In genomic region chr7:6953793-6954171, GRCh38 we compare ENCODE assay signal across 8 cellular contexts.
DNase-seq lines count a peak whose midpoint lies in the region; TF ChIP-seq lines count a peak whose summit lies in the region.
"Not testable (repeated sequence)": the region's sequence is repeated elsewhere in the genome, so short reads cannot be mapped to it uniquely, and the experiment has no call there.

No MANE protein-coding gene starts in this region.

- not testable (repeated sequence) for H3K36me3 ChIP-seq in esophagus (ENCODE audit: control insufficient read depth in 2 of 2, insufficient read depth in 2 of 2, low read length in 1 of 2); mucosa of stomach (ENCODE audit: control insufficient read depth, insufficient read depth, low read length); stomach

- peak overlapping the region in 1 of 2 donors; percentile 38 for H3K4me3 ChIP-seq in esophagus (ENCODE audit: low read depth in 1 of 2, low read length in 2 of 2)
- H3K4me3 ChIP-seq in lower leg skin (ENCODE audit: low read depth, poor library complexity, severe bottlenecking); mucosa of stomach (ENCODE audit: low read length): not testable (repeated sequence)
- H3K4me3 ChIP-seq in stomach: peak overlapping the region in 1 of 4 donors; percentile 26

- not testable (repeated sequence) for H3K9me3 ChIP-seq in esophagus (ENCODE audit: control insufficient read depth in 2 of 2, insufficient read depth in 1 of 2, low read depth in 1 of 2, low read length in 1 of 2); mucosa of stomach (ENCODE audit: control insufficient read depth, low read length); stomach

- not testable (repeated sequence) for BruUV-seq in MCF 10A (replicated peaks; lab: Mats Ljungman, UMichigan)

- TF ChIP-seq POLR2A in lower leg skin (IDR thresholded peaks at IDR 0.05); stomach (IDR thresholded peaks at IDR 0.05): not testable (repeated sequence)

- DNase-seq in ELF-1 (ENCODE audit: low read depth, low spot score) (peak; percentile 18), NCI-H2196 (lab: John Stamatoyannopoulos, UW; ENCODE audit: unreplicated experiment) (peak; percentile 3), lower leg skin (ENCODE audit: low spot score in 2 of 2) (peak; percentile 61 to 84), stomach (peak; percentile 87), ureter (ENCODE audit: low spot score) (peak; percentile 71)
- DNase-seq in MCF 10A (ENCODE audit: unreplicated experiment): not testable (repeated sequence)

- H3K9me3 Mint-ChIP-seq in MCF 10A (ENCODE audit: unreplicated experiment): not testable (repeated sequence)

- H3K27me3 ChIP-seq in esophagus (ENCODE audit: control insufficient read depth in 1 of 2, insufficient read depth in 2 of 2, low read length in 2 of 2); mucosa of stomach (ENCODE audit: control insufficient read depth, insufficient read depth, low read length); stomach: not testable (repeated sequence)

- not testable (repeated sequence) for TF ChIP-seq CTCF in MCF 10A (IDR thresholded peaks at IDR 0.05; ENCODE audit: unreplicated experiment); lower leg skin (IDR thresholded peaks at IDR 0.05); stomach (IDR thresholded peaks at IDR 0.05)

- H3K4me3 Mint-ChIP-seq in MCF 10A (ENCODE audit: unreplicated experiment): not testable (repeated sequence)

- WGBS in esophagus, 2 donors: 44 to 59% methylated on average over 10 of the region's 10 CpGs
- WGBS in lower leg skin, 2 donors: 38 to 54% methylated on average over 7 to 10 of the region's 10 CpGs
- 35 to 64% (median 53%) methylated on average over 8 to 10 of the region's 10 CpGs for WGBS in stomach, 5 donors

- H3K27ac Mint-ChIP-seq in MCF 10A (ENCODE audit: low read depth, unreplicated experiment): peak overlapping the region; percentile 28

- CTCF ChIA-PET in MCF 10A (lab: Yijun Ruan, JAX): interaction anchor here (0.7 to 1.9 kb wide), 7 partner anchors 136 to 564 kb away, joined by 3 to 6 read pairs (median 4); partner anchors contain the start of gene C1GALT1

- H3K36me3 Mint-ChIP-seq in MCF 10A (ENCODE audit: insufficient read depth, unreplicated experiment): not testable (repeated sequence)

- H3K4me1 ChIP-seq in esophagus (ENCODE audit: control insufficient read depth in 2 of 2, insufficient read depth in 2 of 2, low read length in 1 of 2); mucosa of stomach (ENCODE audit: control insufficient read depth, insufficient read depth, low read length); stomach: not testable (repeated sequence)

- H3K27me3 Mint-ChIP-seq in MCF 10A (ENCODE audit: insufficient read depth, unreplicated experiment): not testable (repeated sequence)

- TF ChIP-seq EP300 in stomach (IDR thresholded peaks at IDR 0.05): not testable (repeated sequence)

- peak overlapping the region; percentile 42 for H3K9ac ChIP-seq in mucosa of stomach (ENCODE audit: low read length)

- POLR2A ChIA-PET in MCF 10A (lab: Yijun Ruan, JAX): not testable (repeated sequence)

- H3K4me1 Mint-ChIP-seq in MCF 10A (ENCODE audit: insufficient read depth, unreplicated experiment): not testable (repeated sequence)

- intact Hi-C loops in MCF 10A (cut with micrococcal nuclease); lower leg skin (cut with DNase I; ENCODE audit: low total_unique reads); stomach (cut with DNase I; ENCODE audit: low total_unique reads): not testable (repeated sequence)

- H3K27ac ChIP-seq in esophagus (ENCODE audit: low read depth in 2 of 2, low read length in 1 of 2) (peak overlapping the region; percentile 74 to 80), stomach (peak overlapping the region in 3 of 5 donors; percentile 72 to 76 (median 76))
